In genomic region chr4:107037188-107037587, GRCh38 we compare ENCODE assay signal across 9 cellular contexts. TPM values are rescaled to one million over a fixed set of nuclear protein-coding genes. Genes with fewer than 3 reads are reported as not detected.
DNase-seq lines count a peak whose midpoint lies in the region; ATAC-seq and TF ChIP-seq lines count a peak whose summit lies in the region.
"Had no signal": no experiment of that assay in that cellular context is flagged by ENCODE, and none has a peak within 500 bp of the region (broad histone marks: within the 10 kb centered on the region; RNA-seq: fewer than 3 reads in every experiment).

No MANE protein-coding gene starts in this region.

- H3K27ac Mint-ChIP-seq in activated CD8-positive, alpha-beta T cell treated with anti-CD3 and anti-CD28 coated beads for 36 hours = no peak overlapping the region
- H3K27ac Mint-ChIP-seq in activated CD8-positive, alpha-beta T cell treated with anti-CD3 and anti-CD28 coated beads, Interleukin-2, amount 10 ng/mL, durations not matched to agents 7 days and 5 days = no peak overlapping the region
- H3K27ac Mint-ChIP-seq: activated naive CD8-positive, alpha-beta T cell had no signal

- H3K4me1 ChIP-seq in PC-3 (ENCODE audit: insufficient read depth, low read length) = no peaks in the 10 kb centered on the region
- H3K4me1 ChIP-seq in parathyroid adenoma = no peaks in the 10 kb centered on the region

- no peaks in the 10 kb centered on the region for H3K9me2 ChIP-seq in PC-3 (replicated peaks; ENCODE audit: low read length)

- POLR2A ChIA-PET in activated CD8-positive, alpha-beta T cell treated with anti-CD3 and anti-CD28 coated beads for 36 hours (lab: Charles Lee) = interaction anchor here (1.5 kb wide), 1 partner anchor 146 kb away, joined by 3 read pairs; no protein-coding TSS in a partner anchor
- POLR2A ChIA-PET in activated CD8-positive, alpha-beta T cell treated with anti-CD3 and anti-CD28 coated beads, Interleukin-2, amount 10 ng/mL, durations not matched to agents 7 days and 5 days (lab: Charles Lee) = no interaction called here
- POLR2A ChIA-PET in PC-3 (lab: Charles Lee; ENCODE audit: unreplicated experiment) = no interaction called here

- H3K4me2 ChIP-seq in PC-3 (ENCODE audit: low read length) (no peak overlapping the region), parathyroid adenoma (ENCODE audit: low read length) (peak overlapping the region; percentile 37)

- H3K27ac ChIP-seq in PC-3 (ENCODE audit: low read length) = no peak overlapping the region
- no peak overlapping the region for H3K27ac ChIP-seq in parathyroid adenoma

- CTCF ChIA-PET in activated CD8-positive, alpha-beta T cell treated with anti-CD3 and anti-CD28 coated beads for 36 hours (lab: Charles Lee) = no interaction called here
- CTCF ChIA-PET in activated CD8-positive, alpha-beta T cell treated with anti-CD3 and anti-CD28 coated beads, Interleukin-2, amount 10 ng/mL, durations not matched to agents 7 days and 5 days (lab: Charles Lee) = interaction anchor here (0.6 to 1.8 kb wide), 2 partner anchors 146 to 599 kb away, joined by 4 to 6 read pairs; no protein-coding TSS in a partner anchor
- CTCF ChIA-PET in PC-3 (lab: Charles Lee) = no interaction called here

- no peak overlapping the region for H2AFZ ChIP-seq in PC-3 (ENCODE audit: low read length)
- H2AFZ ChIP-seq in parathyroid adenoma = no peak overlapping the region

- no peaks in the 10 kb centered on the region for H3K9me3 Mint-ChIP-seq in activated CD8-positive, alpha-beta T cell treated with anti-CD3 and anti-CD28 coated beads for 36 hours
- no peaks in the 10 kb centered on the region for H3K9me3 Mint-ChIP-seq in activated CD8-positive, alpha-beta T cell treated with anti-CD3 and anti-CD28 coated beads, Interleukin-2, amount 10 ng/mL, durations not matched to agents 7 days and 5 days (ENCODE audit: insufficient read depth)

- intact Hi-C loops in activated CD8-positive, alpha-beta T cell treated with anti-CD3 and anti-CD28 coated beads for 36 hours (cut with micrococcal nuclease) = no loop called here
- intact Hi-C loops in PC-3 (cut with micrococcal nuclease) = no loop called here

- ATAC-seq in activated CD8-positive, alpha-beta T cell treated with anti-CD3 and anti-CD28 coated beads for 36 hours = no peak
- ATAC-seq in activated CD8-positive, alpha-beta T cell treated with anti-CD3 and anti-CD28 coated beads, Interleukin-2, amount 10 ng/mL, durations not matched to agents 7 days and 5 days = no peak
- ATAC-seq in PC-3 (no peak), HG02981 (IDR thresholded peaks at IDR 0.05; ENCODE audit: unreplicated experiment) (no peak), GM19455 (IDR thresholded peaks at IDR 0.05; ENCODE audit: unreplicated experiment) (no peak)

- H3K27me3 ChIP-seq in PC-3 (ENCODE audit: low read length) (peaks cover 48% of the 10 kb centered on the region), parathyroid adenoma (ENCODE audit: control insufficient read depth, insufficient read depth, low read length) (no peaks in the 10 kb centered on the region)

- BruUV-seq in PC-3 (replicated peaks; lab: Mats Ljungman, UMichigan) = no TSS peak

- no peak overlapping the region for H3K4me3 Mint-ChIP-seq in activated CD8-positive, alpha-beta T cell treated with anti-CD3 and anti-CD28 coated beads for 36 hours
- H3K4me3 Mint-ChIP-seq in activated CD8-positive, alpha-beta T cell treated with anti-CD3 and anti-CD28 coated beads, Interleukin-2, amount 10 ng/mL, durations not matched to agents 7 days and 5 days = no peak overlapping the region

- peaks cover 65% of the 10 kb centered on the region for H3K27me3 Mint-ChIP-seq in activated CD8-positive, alpha-beta T cell treated with anti-CD3 and anti-CD28 coated beads for 36 hours
- peaks cover 46% of the 10 kb centered on the region for H3K27me3 Mint-ChIP-seq in activated CD8-positive, alpha-beta T cell treated with anti-CD3 and anti-CD28 coated beads, Interleukin-2, amount 10 ng/mL, durations not matched to agents 7 days and 5 days (ENCODE audit: low read depth)

- H3K36me3 Mint-ChIP-seq in activated CD8-positive, alpha-beta T cell treated with anti-CD3 and anti-CD28 coated beads for 36 hours (ENCODE audit: low read depth) = no peaks in the 10 kb centered on the region
- peaks cover 2% of the 10 kb centered on the region for H3K36me3 Mint-ChIP-seq in activated CD8-positive, alpha-beta T cell treated with anti-CD3 and anti-CD28 coated beads, Interleukin-2, amount 10 ng/mL, durations not matched to agents 7 days and 5 days (ENCODE audit: low read depth)
- H3K36me3 Mint-ChIP-seq: activated naive CD8-positive, alpha-beta T cell had no signal

- H4K20me1 ChIP-seq in PC-3 (ENCODE audit: low read length) = no peaks in the 10 kb centered on the region

- no peak for TF ChIP-seq CTCF in activated CD8-positive, alpha-beta T cell treated with anti-CD3 and anti-CD28 coated beads for 36 hours (IDR thresholded peaks at IDR 0.05)
- TF ChIP-seq CTCF in PC-3 (conservative IDR thresholded peaks at IDR 0.05; ENCODE audit: low read depth, low read length) (peak; percentile 43; the same call in 1 of the 2 replicates), fibroblast of the aortic adventitia (IDR thresholded peaks at IDR 0.05; ENCODE audit: insufficient read depth, low read length) (peak; percentile 65), parathyroid adenoma (IDR thresholded peaks at IDR 0.05) (no peak)

- no peaks in the 10 kb centered on the region for H3K9me3 ChIP-seq in PC-3 (ENCODE audit: low read length)
- H3K9me3 ChIP-seq in parathyroid adenoma (ENCODE audit: control insufficient read depth, low read length) = no peaks in the 10 kb centered on the region

- H3K79me2 ChIP-seq in PC-3 (ENCODE audit: low read length) = no peaks in the 10 kb centered on the region
- H3K79me2 ChIP-seq in parathyroid adenoma = no peaks in the 10 kb centered on the region

- no peaks in the 10 kb centered on the region for H3F3A ChIP-seq in PC-3 (ENCODE audit: low read length, unreplicated experiment)

- H3K36me3 ChIP-seq in PC-3 (ENCODE audit: low read depth, low read length) (no peaks in the 10 kb centered on the region), parathyroid adenoma (ENCODE audit: control insufficient read depth, insufficient read depth, low read length) (no peaks in the 10 kb centered on the region)

- no peak overlapping the region for H3K4me3 ChIP-seq in PC-3 (ENCODE audit: low read length)
- peak overlapping the region; percentile 42 for H3K4me3 ChIP-seq in fibroblast of the aortic adventitia (ENCODE audit: low read depth, low read length)
- no peak overlapping the region for H3K4me3 ChIP-seq in parathyroid adenoma (ENCODE audit: low read depth, low read length)

- H3K9ac ChIP-seq in PC-3 (ENCODE audit: low read length) = no peak overlapping the region
- H3K9ac ChIP-seq in parathyroid adenoma = no peak overlapping the region

- DNase-seq in activated CD8-positive, alpha-beta T cell treated with anti-CD3 and anti-CD28 coated beads for 36 hours = peak; percentile 11
- DNase-seq in activated CD8-positive, alpha-beta T cell treated with anti-CD3 and anti-CD28 coated beads, Interleukin-2, amount 10 ng/mL, durations not matched to agents 7 days and 5 days = no peak
- peak; percentile 4 for DNase-seq in PC-3
- DNase-seq in fibroblast of the aortic adventitia (ENCODE audit: low read depth) = peak; percentile 33
- no peak for DNase-seq in effector CD8-positive, alpha-beta T cell (lab: John Stamatoyannopoulos, UW)

- peaks cover 26% of the 10 kb centered on the region for H3K4me1 Mint-ChIP-seq in activated CD8-positive, alpha-beta T cell treated with anti-CD3 and anti-CD28 coated beads for 36 hours (ENCODE audit: low read depth)
- peaks cover 24% of the 10 kb centered on the region for H3K4me1 Mint-ChIP-seq in activated CD8-positive, alpha-beta T cell treated with anti-CD3 and anti-CD28 coated beads, Interleukin-2, amount 10 ng/mL, durations not matched to agents 7 days and 5 days (ENCODE audit: low read depth)

RNA-seq across cellular contexts. Expression of gene DKK2, which starts 1.1 kb away (rescaled TPM):
- not detected for total RNA-seq in activated CD8-positive, alpha-beta T cell treated with anti-CD3 and anti-CD28 coated beads for 36 hours
- not detected for total RNA-seq in activated CD8-positive, alpha-beta T cell treated with anti-CD3 and anti-CD28 coated beads, Interleukin-2, amount 10 ng/mL, durations not matched to agents 7 days and 5 days
- total RNA-seq in PC-3 (2014; rRNA removed) (not detected in 2 replicates), fibroblast of the aortic adventitia (ENCODE audit: low replicate concordance) (0.27 and 0.82 TPM in 2 replicates)

Comparison
In these comparisons a context has a peak if more than half of its experiments do, and no peak if none do; other contexts are left out.
1. DNase-seq: peak in activated CD8-positive, alpha-beta T cell treated with anti-CD3 and anti-CD28 coated beads for 36 hours (single experiment), PC-3 (single experiment) and fibroblast of the aortic adventitia (single experiment); none in activated CD8-positive, alpha-beta T cell treated with anti-CD3 and anti-CD28 coated beads, Interleukin-2, amount 10 ng/mL, durations not matched to agents 7 days and 5 days (single experiment) and effector CD8-positive, alpha-beta T cell (single experiment).
2. CTCF ChIP-seq: peak in PC-3 (single experiment) and fibroblast of the aortic adventitia (single experiment); none in activated CD8-positive, alpha-beta T cell treated with anti-CD3 and anti-CD28 coated beads for 36 hours (single experiment) and parathyroid adenoma (single experiment).